Comparison of ENCODE assay signal across 8 cellular contexts in the genomic region with DNA sequence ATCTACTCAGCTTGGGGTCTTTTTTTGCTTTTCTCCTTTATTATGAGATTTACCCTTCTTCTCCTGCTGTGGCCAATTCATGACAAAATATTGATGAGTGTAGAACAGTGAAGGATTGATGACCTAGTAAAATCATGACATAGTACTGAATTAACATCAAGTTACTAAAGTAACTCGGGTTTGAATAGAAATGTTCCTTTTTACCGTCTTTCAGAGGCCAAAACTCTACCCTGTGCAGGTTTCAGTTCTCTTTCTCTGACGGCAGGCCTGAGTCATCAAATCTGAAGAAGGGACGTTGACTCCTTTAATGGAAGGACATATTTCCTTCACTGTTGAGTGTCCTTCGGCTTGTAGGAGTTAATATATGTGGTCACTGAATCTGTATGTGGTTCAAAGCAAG.
DNase-seq lines count a peak whose midpoint lies in the region; ATAC-seq and TF ChIP-seq lines count a peak whose summit lies in the region.

No MANE protein-coding gene starts in this region.

- no peak overlapping the region for H3K27ac ChIP-seq in CD4-positive, alpha-beta T cell (ENCODE audit: low read depth, low read length)

- H3K4me3 Mint-ChIP-seq in CD4-positive, alpha-beta T cell, result no peak overlapping the region
- no peak overlapping the region for H3K4me3 Mint-ChIP-seq in activated T-helper 2 cell treated with anti-CD3 and anti-CD28 coated beads, Interferon-gamma antibody, Interleukin-2, Interleukin-4, amounts not matched to agents 10 μg/mL and 5 μg/mL and 100 μg/mL, durations not matched to agents 14 hours and 24 hours and 36 hours (ENCODE audit: low read depth)

- DNase-seq in CD4-positive, alpha-beta T cell, result no peak
- no peak for DNase-seq in activated T-helper 2 cell treated with anti-CD3 and anti-CD28 coated beads, Interferon-gamma antibody, Interleukin-2, Interleukin-4, amounts not matched to agents 10 μg/mL and 5 μg/mL and 100 μg/mL, durations not matched to agents 14 hours and 24 hours and 36 hours (ENCODE audit: low spot score)
- DNase-seq in NCI-H187 treated with DMSO at 0.1 percent for 48 hours (lab: John Stamatoyannopoulos, UW) (no peak), SHP77 (lab: John Stamatoyannopoulos, UW) (no peak), RKO (ENCODE audit: low spot score) (no peak)
- no peak for DNase-seq in effector CD4-positive, alpha-beta T cell

- ATAC-seq in CD4-positive, alpha-beta T cell (ENCODE audit: poor library complexity), result no peak
- ATAC-seq in GM19397 (IDR thresholded peaks at IDR 0.05; ENCODE audit: unreplicated experiment), result peak; percentile 84
- peak; percentile 75 for ATAC-seq in HG03097 (IDR thresholded peaks at IDR 0.05; ENCODE audit: low FRiP score, unreplicated experiment)

- no peaks in the 10 kb centered on the region for H3K27me3 Mint-ChIP-seq in CD4-positive, alpha-beta T cell
- no peaks in the 10 kb centered on the region for H3K27me3 Mint-ChIP-seq in activated T-helper 2 cell treated with anti-CD3 and anti-CD28 coated beads, Interferon-gamma antibody, Interleukin-2, Interleukin-4, amounts not matched to agents 10 μg/mL and 5 μg/mL and 100 μg/mL, durations not matched to agents 14 hours and 24 hours and 36 hours (ENCODE audit: low read depth)

- CTCF ChIA-PET in CD4-positive, alpha-beta T cell (lab: Charles Lee), result no interaction called here

- H3K9me3 Mint-ChIP-seq in CD4-positive, alpha-beta T cell, result no peaks in the 10 kb centered on the region
- no peaks in the 10 kb centered on the region for H3K9me3 Mint-ChIP-seq in activated T-helper 2 cell treated with anti-CD3 and anti-CD28 coated beads, Interferon-gamma antibody, Interleukin-2, Interleukin-4, amounts not matched to agents 10 μg/mL and 5 μg/mL and 100 μg/mL, durations not matched to agents 14 hours and 24 hours and 36 hours

- H3K27ac Mint-ChIP-seq in CD4-positive, alpha-beta T cell, result peak overlapping the region; percentile 47
- peak overlapping the region; percentile 11 for H3K27ac Mint-ChIP-seq in activated T-helper 2 cell treated with anti-CD3 and anti-CD28 coated beads, Interferon-gamma antibody, Interleukin-2, Interleukin-4, amounts not matched to agents 10 μg/mL and 5 μg/mL and 100 μg/mL, durations not matched to agents 14 hours and 24 hours and 36 hours

- H3K27me3 ChIP-seq in CD4-positive, alpha-beta T cell (ENCODE audit: control insufficient read depth, insufficient read depth, low read length), result no peaks in the 10 kb centered on the region

- TF ChIP-seq CTCF in CD4-positive, alpha-beta T cell (IDR thresholded peaks at IDR 0.05), result no peak

- intact Hi-C loops in CD4-positive, alpha-beta T cell (cut with DNase I, micrococcal nuclease), result no loop called here
- intact Hi-C loops in activated T-helper 2 cell treated with anti-CD3 and anti-CD28 coated beads, Interferon-gamma antibody, Interleukin-2, Interleukin-4, amounts not matched to agents 10 μg/mL and 5 μg/mL and 100 μg/mL, durations not matched to agents 14 hours and 24 hours and 36 hours (cut with micrococcal nuclease), result no loop called here

- no peaks in the 10 kb centered on the region for H3K9me3 ChIP-seq in CD4-positive, alpha-beta T cell (ENCODE audit: control insufficient read depth, low read length)

- POLR2A ChIA-PET in CD4-positive, alpha-beta T cell (lab: Charles Lee), result no interaction called here

- peaks cover 8% of the 10 kb centered on the region for H3K4me1 Mint-ChIP-seq in CD4-positive, alpha-beta T cell (ENCODE audit: low read depth)
- H3K4me1 Mint-ChIP-seq in activated T-helper 2 cell treated with anti-CD3 and anti-CD28 coated beads, Interferon-gamma antibody, Interleukin-2, Interleukin-4, amounts not matched to agents 10 μg/mL and 5 μg/mL and 100 μg/mL, durations not matched to agents 14 hours and 24 hours and 36 hours (ENCODE audit: low read depth), result peaks cover 9% of the 10 kb centered on the region

- H3K36me3 Mint-ChIP-seq in CD4-positive, alpha-beta T cell (ENCODE audit: low read depth), result peaks cover 95% of the 10 kb centered on the region
- H3K36me3 Mint-ChIP-seq in activated T-helper 2 cell treated with anti-CD3 and anti-CD28 coated beads, Interferon-gamma antibody, Interleukin-2, Interleukin-4, amounts not matched to agents 10 μg/mL and 5 μg/mL and 100 μg/mL, durations not matched to agents 14 hours and 24 hours and 36 hours (ENCODE audit: low read depth), result peaks cover 81% of the 10 kb centered on the region
